1 cellular context compared by ENCODE assay signal in the genomic region with DNA sequence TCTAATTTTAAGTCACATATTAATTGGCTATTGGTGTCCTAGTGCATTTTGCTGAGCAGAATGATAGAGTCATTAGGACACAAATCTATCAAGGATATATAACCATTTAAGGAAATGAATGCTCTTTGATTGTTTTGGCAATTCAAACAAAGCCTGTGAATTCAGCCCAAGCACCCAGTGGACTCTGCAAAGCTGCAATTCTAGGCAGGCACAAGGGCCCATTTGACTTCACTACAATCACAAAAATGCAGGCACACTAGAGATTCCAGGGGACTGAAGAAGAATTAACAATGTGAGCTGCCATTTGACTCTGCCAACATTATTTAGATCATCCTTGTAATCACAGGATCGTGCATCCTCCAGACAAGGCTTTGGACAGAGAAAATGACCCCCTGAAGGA.
TF ChIP-seq lines count a peak whose summit lies in the region.

No MANE protein-coding gene starts in this region.

TF ChIP-seq in H1, 55 proteins besides CTCF, POLR2A, EP300 and RAD21 (continued from another document):
- TF ChIP-seq HDAC2 (IDR thresholded peaks at IDR 0.05; ENCODE audit: borderline replicate concordance in 1 of 2, low read depth in 2 of 2, low read length in 2 of 2) (no peak), SUZ12 (IDR thresholded peaks at IDR 0.05; ENCODE audit: low read length) (no peak), TBP (IDR thresholded peaks at IDR 0.05; ENCODE audit: low read depth, low read length) (no peak), CBX8 (IDR thresholded peaks at IDR 0.05; ENCODE audit: borderline replicate concordance, low read depth, low read length) (no peak), KDM5A (IDR thresholded peaks at IDR 0.05; ENCODE audit: low read length) (no peak), HDAC6 (IDR thresholded peaks at IDR 0.05; ENCODE audit: low read depth, low read length) (no peak), BACH1 (IDR thresholded peaks at IDR 0.05; ENCODE audit: low read length) (no peak), ASH2L (IDR thresholded peaks at IDR 0.05; ENCODE audit: low read length) (no peak), NANOG (IDR thresholded peaks at IDR 0.05; ENCODE audit: insufficient read depth, low read depth, low read length, poor library complexity, severe bottlenecking) (no peak), KDM4A (IDR thresholded peaks at IDR 0.05; ENCODE audit: low read depth, low read length, severe bottlenecking) (no peak), TAF1 (IDR thresholded peaks at IDR 0.05; ENCODE audit: low read depth, low read length) (no peak), CHD7 (IDR thresholded peaks at IDR 0.05; ENCODE audit: insufficient replicate concordance, low read length) (no peak), KDM1A (IDR thresholded peaks at IDR 0.05; ENCODE audit: borderline replicate concordance, low read length) (no peak), JUN (IDR thresholded peaks at IDR 0.05; ENCODE audit: low read depth, low read length) (no peak), SIX5 (IDR thresholded peaks at IDR 0.05; ENCODE audit: low read depth, low read length) (no peak)
- TF ChIP-seq, protein P1, sequence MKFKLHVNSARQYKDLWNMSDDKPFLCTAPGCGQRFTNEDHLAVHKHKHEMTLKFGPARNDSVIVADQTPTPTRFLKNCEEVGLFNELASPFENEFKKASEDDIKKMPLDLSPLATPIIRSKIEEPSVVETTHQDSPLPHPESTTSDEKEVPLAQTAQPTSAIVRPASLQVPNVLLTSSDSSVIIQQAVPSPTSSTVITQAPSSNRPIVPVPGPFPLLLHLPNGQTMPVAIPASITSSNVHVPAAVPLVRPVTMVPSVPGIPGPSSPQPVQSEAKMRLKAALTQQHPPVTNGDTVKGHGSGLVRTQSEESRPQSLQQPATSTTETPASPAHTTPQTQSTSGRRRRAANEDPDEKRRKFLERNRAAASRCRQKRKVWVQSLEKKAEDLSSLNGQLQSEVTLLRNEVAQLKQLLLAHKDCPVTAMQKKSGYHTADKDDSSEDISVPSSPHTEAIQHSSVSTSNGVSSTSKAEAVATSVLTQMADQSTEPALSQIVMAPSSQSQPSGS (IDR thresholded peaks at IDR 0.05; ENCODE audit: low read length): no peak
TF ChIP-seq in H1: peak in this region for 0.
